ENCODE assay signal across 12 cellular contexts in genomic region chr9:12814877-12815237, GRCh38. TPM values are rescaled to one million over a fixed set of nuclear protein-coding genes. Genes with fewer than 3 reads are reported as not detected.
A peak's percentile ranks its signal among the peaks of the same experiment; 100 is the strongest.
DNase-seq lines count a peak whose midpoint lies in the region; ATAC-seq, FAIRE-seq and TF ChIP-seq lines count a peak whose summit lies in the region.
"Had no signal": no experiment of that assay in that cellular context is flagged by ENCODE, and none has a peak within 500 bp of the region (broad histone marks: within the 10 kb centered on the region; RNA-seq: fewer than 3 reads in every experiment).

No MANE protein-coding gene starts in this region.

- H4K8ac ChIP-seq in IMR-90 (ENCODE audit: low read depth in 2 of 2, low read length in 2 of 2), result peak overlapping the region; percentile 57 to 83
- H4K8ac ChIP-seq in trophoblast cell (ENCODE audit: low read depth, low read length), result no peak overlapping the region

- H4K12ac ChIP-seq in trophoblast cell (ENCODE audit: low read depth, low read length), result no peak overlapping the region

- H3K36me3 ChIP-seq in IMR-90 (ENCODE audit: control insufficient read depth, insufficient read depth, low read length) (peaks cover 5% of the 10 kb centered on the region), endodermal cell (ENCODE audit: control insufficient read depth, insufficient read depth, low read length) (no peaks in the 10 kb centered on the region), trophoblast cell (ENCODE audit: control insufficient read depth in 1 of 2, insufficient read depth in 2 of 2, low read length in 2 of 2) (no peaks in the 10 kb centered on the region)

- TSS peak; percentile 2 for BruUV-seq in IMR-90 (replicated peaks; lab: Mats Ljungman, UMichigan)

- POLR2A ChIA-PET in A549 (lab: Yijun Ruan, JAX) (interaction anchor here (0.9 to 2.7 kb wide), 4 partner anchors 30 to 95 kb away, joined by 4 to 48 read pairs (median 22); partner anchors contain the start of gene LURAP1L), IMR-90 (lab: Charles Lee; ENCODE audit: unreplicated experiment) (interaction anchor here (1.1 to 1.9 kb wide), 2 partner anchors 38 to 66 kb away, joined by 3 to 13 read pairs; no protein-coding TSS in a partner anchor)

- H3K79me1 ChIP-seq in IMR-90 (ENCODE audit: low read depth in 1 of 2, low read length in 2 of 2) (peaks cover 3 to 23% of the 10 kb centered on the region in 2 experiments; a peak in 3 of 4 replicates), trophoblast cell (ENCODE audit: low read length) (no peaks in the 10 kb centered on the region)

- H3K4me3 Mint-ChIP-seq in endodermal cell, result no peak overlapping the region
- H3K4me3 Mint-ChIP-seq: memory B cell had no signal

- H3K27me3 Mint-ChIP-seq in endodermal cell (ENCODE audit: insufficient read depth), result no peaks in the 10 kb centered on the region
- H3K27me3 Mint-ChIP-seq: memory B cell had no signal

- peaks cover 6% of the 10 kb centered on the region; the same call in 1 of the 2 replicates for H3K9me1 ChIP-seq in IMR-90 (ENCODE audit: insufficient read depth, low read length)

- H2AK9ac ChIP-seq in IMR-90 (replicated peaks; ENCODE audit: low read depth, low read length, poor library complexity), result no peak overlapping the region

- peak overlapping the region; percentile 15; the same call in 1 of the 3 replicates for H3K4me3 ChIP-seq in A549
- H3K4me3 ChIP-seq in IMR-90 (ENCODE audit: insufficient read depth, low read depth, low read length), result peak overlapping the region; percentile 13; the same call in 1 of the 2 replicates
- H3K4me3 ChIP-seq in endodermal cell (ENCODE audit: low read length), result no peak overlapping the region
- no peak overlapping the region for H3K4me3 ChIP-seq in trophoblast cell (ENCODE audit: low read depth, low read length)

- H3K56ac ChIP-seq in IMR-90 (ENCODE audit: extremely low read depth, insufficient read depth, low read length), result peak overlapping the region; percentile 87

- H3K27ac ChIP-seq in A549 (peak overlapping the region; percentile 93 to 94), IMR-90 (ENCODE audit: insufficient read depth, low read length) (peak overlapping the region; percentile 87; the same call in 1 of the 2 replicates), endodermal cell (ENCODE audit: low read depth, low read length) (peak overlapping the region; percentile 37), trophoblast cell (ENCODE audit: low read depth, low read length) (peak overlapping the region; percentile 27)
- H3K27ac ChIP-seq: C4-2B had no signal

- H2BK120ac ChIP-seq in IMR-90 (ENCODE audit: low read depth, low read length) (peak overlapping the region; percentile 94), trophoblast cell (ENCODE audit: insufficient read depth, low read length, poor library complexity) (no peak overlapping the region)

- H2AK5ac ChIP-seq in IMR-90 (ENCODE audit: low read depth, low read length), result 0 out of 2 replicates have a peak overlapping the region, but pooled peaks have one; percentile 5
- H2AK5ac ChIP-seq in trophoblast cell (ENCODE audit: low read length), result no peak overlapping the region

- peaks cover 80% of the 10 kb centered on the region for H3K4me1 ChIP-seq in A549
- H3K4me1 ChIP-seq in IMR-90 (ENCODE audit: control insufficient read depth, insufficient read depth, low read length), result peaks cover 20% of the 10 kb centered on the region
- no peaks in the 10 kb centered on the region for H3K4me1 ChIP-seq in endodermal cell (ENCODE audit: control insufficient read depth, insufficient read depth, low read length)
- peaks cover 0 to 4% of the 10 kb centered on the region in 2 experiments for H3K4me1 ChIP-seq in trophoblast cell (ENCODE audit: control insufficient read depth in 1 of 2, insufficient read depth in 2 of 2, low read length in 2 of 2)

- H4K91ac ChIP-seq in IMR-90 (ENCODE audit: insufficient read depth, low read depth, low read length), result peak overlapping the region; percentile 65; the same call in 1 of the 2 replicates
- no peak overlapping the region for H4K91ac ChIP-seq in trophoblast cell (ENCODE audit: low read depth, low read length)

- H3K18ac ChIP-seq in IMR-90 (ENCODE audit: low read depth, low read length) (peak overlapping the region; percentile 94), trophoblast cell (ENCODE audit: low read length) (no peak overlapping the region)

- peak overlapping the region; percentile 39; the same call in 1 of the 3 replicates for H2BK15ac ChIP-seq in IMR-90 (ENCODE audit: low read depth, low read length)

- H3K79me2 ChIP-seq in trophoblast cell (ENCODE audit: control insufficient read depth, insufficient read depth, low read length, poor library complexity), result no peaks in the 10 kb centered on the region

- H2BK12ac ChIP-seq in trophoblast cell (ENCODE audit: low read length), result no peak overlapping the region

- in situ Hi-C loops in IMR-90 (cut with MboI; ENCODE audit: low sequenced_read_pairs), result no loop called here

- TF ChIP-seq POLR2A in A549 (IDR thresholded peaks at IDR 0.05; ENCODE audit: low read length) (no peak), IMR-90 (IDR thresholded peaks at IDR 0.05; ENCODE audit: low read depth, low read length) (no peak)

- no peak overlapping the region for H3K27ac Mint-ChIP-seq in endodermal cell
- H3K27ac Mint-ChIP-seq: memory B cell had no signal

- H2BK5ac ChIP-seq in IMR-90 (ENCODE audit: low read depth, low read length, poor library complexity, severe bottlenecking) (peak overlapping the region; percentile 97), trophoblast cell (ENCODE audit: low read depth, low read length, poor library complexity) (no peak overlapping the region)

- DNase-seq in A549 (ENCODE audit: low read depth in 1 of 2, low spot score in 1 of 2), result no peak
- DNase-seq in IMR-90, result no peak
- no peak for DNase-seq in endodermal cell
- no peak for DNase-seq in trophoblast cell
- no peak for DNase-seq in NCI-H526 treated with DMSO at 0.1 percent for 48 hours (lab: John Stamatoyannopoulos, UW)
- no peak for DNase-seq in cortex of kidney (lab: John Stamatoyannopoulos, UW)
- DNase-seq in NCI-H1092 (lab: John Stamatoyannopoulos, UW), result no peak
- DNase-seq: NCI-H2171 treated with DMSO at 0.1 percent for 48 hours; stimulated activated CD4-positive, alpha-beta T cell treated with anti-CD3 and anti-CD28 coated beads, Interleukin-2, amount 100 ng/mL, for 48 hours had no signal

- H3K14ac ChIP-seq in IMR-90 (replicated peaks; ENCODE audit: low read depth, low read length) (peak overlapping the region; percentile 25; the same call in 1 of the 2 replicates), trophoblast cell (ENCODE audit: low read length) (no peak overlapping the region)

- FAIRE-seq in A549 (lab: Jason Lieb, UNC), result no peak

- TF ChIP-seq RAD21 in A549 (conservative IDR thresholded peaks at IDR 0.05 in 1 of 2, IDR thresholded peaks at IDR 0.05 in 1 of 2) (no peak), IMR-90 (IDR thresholded peaks at IDR 0.05; ENCODE audit: low read length) (no peak)

- intact Hi-C loops in IMR-90 (cut with micrococcal nuclease), result loop anchor here (1.0 to 2.0 kb wide), 3 partner anchors 21 to 66 kb away; no protein-coding TSS in a partner anchor

- peak overlapping the region; percentile 83 for H3K4me2 ChIP-seq in A549
- H3K4me2 ChIP-seq in IMR-90 (ENCODE audit: low read depth, low read length), result peak overlapping the region; percentile 82
- no peak overlapping the region for H3K4me2 ChIP-seq in trophoblast cell (ENCODE audit: low read length)

- no peaks in the 10 kb centered on the region for H4K20me1 ChIP-seq in IMR-90 (ENCODE audit: insufficient read depth, low read length)

- H2AFZ ChIP-seq in IMR-90 (replicated peaks; ENCODE audit: low read length, poor library complexity) (no peak overlapping the region), trophoblast cell (ENCODE audit: insufficient read depth, low read length, poor library complexity) (no peak overlapping the region)

- H3K27me3 ChIP-seq in IMR-90 (ENCODE audit: control insufficient read depth, insufficient read depth, low read length) (no peaks in the 10 kb centered on the region), endodermal cell (ENCODE audit: control insufficient read depth, insufficient read depth, low read length, poor library complexity, severe bottlenecking) (no peaks in the 10 kb centered on the region), trophoblast cell (ENCODE audit: insufficient read depth, low read length) (no peaks in the 10 kb centered on the region)

- H3K23ac ChIP-seq in IMR-90 (ENCODE audit: low read depth, low read length) (peak overlapping the region; percentile 81), trophoblast cell (ENCODE audit: low read length) (no peak overlapping the region)

- H3K9me3 Mint-ChIP-seq in endodermal cell, result no peaks in the 10 kb centered on the region

- H3K9me3 ChIP-seq in A549 (peaks cover 12% of the 10 kb centered on the region), IMR-90 (ENCODE audit: control insufficient read depth, insufficient read depth, low read length) (peaks cover 3% of the 10 kb centered on the region; the same call in 1 of the 2 replicates), endodermal cell (ENCODE audit: control insufficient read depth, low read length) (no peaks in the 10 kb centered on the region), trophoblast cell (ENCODE audit: insufficient read depth, low read depth, low read length) (no peaks in the 10 kb centered on the region)

- CTCF ChIA-PET in A549 (lab: Yijun Ruan, JAX) (interaction anchor here (0.8 to 7.1 kb wide), 10 partner anchors 9 to 91 kb away, joined by 3 to 98 read pairs (median 5); partner anchors contain the start of gene LURAP1L), IMR-90 (lab: Yijun Ruan, JAX) (interaction anchor here (1.0 to 1.2 kb wide), 2 partner anchors 16 to 38 kb away, joined by 3 to 4 read pairs; no protein-coding TSS in a partner anchor)

- peaks cover 21% of the 10 kb centered on the region for H3K4me1 Mint-ChIP-seq in endodermal cell
- H3K4me1 Mint-ChIP-seq: memory B cell had no signal

- no peak for TF ChIP-seq EP300 in A549 (IDR thresholded peaks at IDR 0.05)

- no peaks in the 10 kb centered on the region for H3K36me3 Mint-ChIP-seq in endodermal cell (ENCODE audit: low read depth)
- H3K36me3 Mint-ChIP-seq: memory B cell had no signal

- ATAC-seq in A549, result no peak; a peak in 1 of 6 replicates
- no peak for ATAC-seq in IMR-90 (ENCODE audit: low read depth)
- no peak for ATAC-seq in GM19324 (IDR thresholded peaks at IDR 0.05; ENCODE audit: low FRiP score, unreplicated experiment)

- H3K9ac ChIP-seq in IMR-90 (ENCODE audit: low read depth, low read length) (peak overlapping the region; percentile 67), endodermal cell (ENCODE audit: extremely low read depth, low read length, poor library complexity, severe bottlenecking) (no peak overlapping the region), trophoblast cell (ENCODE audit: low read length) (no peak overlapping the region)

- no peak for TF ChIP-seq CTCF in A549 (IDR thresholded peaks at IDR 0.05)
- no peak for TF ChIP-seq CTCF in IMR-90 (conservative IDR thresholded peaks at IDR 0.05; ENCODE audit: low read depth, low read length)
- no peak for TF ChIP-seq CTCF in endodermal cell (conservative IDR thresholded peaks at IDR 0.05)

- dilution Hi-C loops in IMR-90 (cut with HindIII; ENCODE audit: low sequenced_read_pairs, unreplicated experiment), result no loop called here

- peak overlapping the region; percentile 80 for H2BK20ac ChIP-seq in IMR-90 (ENCODE audit: low read depth, low read length)

- H4K5ac ChIP-seq in IMR-90 (ENCODE audit: low read depth, low read length), result peak overlapping the region; percentile 89

- H3K4ac ChIP-seq in IMR-90 (ENCODE audit: low read depth, low read length) (peak overlapping the region; percentile 59; the same call in 1 of the 2 replicates), trophoblast cell (ENCODE audit: low read depth, low read length) (no peak overlapping the region)

RNA-seq across cellular contexts. Expression of gene LURAP1L, which starts 40.0 kb away (rescaled TPM):
- polyA plus RNA-seq in A549 (2011; rRNA removed) (52.4 and 61.4 TPM in 2 replicates), A549 (2017; fragmentation: RNase III; extraction: RNeasy Plus Mini Kit Qiagen cat#74134 plus additional on column Dnase treatment) (15.6 to 24.4 TPM (median 23.9 TPM) in 3 replicates), IMR-90 (2012; rRNA removed) (8.7 and 10.6 TPM in 2 replicates)
- polyA plus RNA-seq in A549 (2012; cell fraction: cytosol; rRNA removed), result 14.5 and 16.9 TPM in 2 replicates
- polyA plus RNA-seq in A549 (2012; cell fraction: nucleus; rRNA removed), result 23.0 and 32.1 TPM in 2 replicates
- 70.0 and 83.0 TPM in 2 replicates for polyA minus RNA-seq in A549 (2011; rRNA and poly(A)+ RNA removed)
- total RNA-seq in IMR-90 (2012; rRNA removed) (6.1 and 7.2 TPM in 2 replicates), endodermal cell (1 to 10 TPM in 1 of 2 donors, under 1 TPM in 1; 0.24 to 1.3 TPM)
- polyA plus RNA-seq in IMR-90 (2012; cell fraction: cytosol; rRNA removed), result 8.5 and 11.1 TPM in 2 replicates
- 9.1 and 21.8 TPM in 2 replicates for polyA plus RNA-seq in IMR-90 (2012; cell fraction: nucleus; rRNA removed; ENCODE audit: low replicate concordance)
- 0.85 TPM for polyA plus RNA-seq in endodermal cell (2013, experiment 1 of 2)
- 0.58 TPM for polyA plus RNA-seq in endodermal cell (2013, experiment 2 of 2)
- polyA plus RNA-seq in trophoblast cell (2013), result 81.8 and 92.1 TPM in 2 replicates

Comparison
In these comparisons a context has a peak if more than half of its experiments do, and no peak if none do; other contexts are left out.
1. H3K27ac ChIP-seq: peak in every context shown above with its lines; median percentile 94 in A549; 87 in IMR-90; 37 in endodermal cell; 27 in trophoblast cell.
2. H3K4me3 ChIP-seq: peak in A549 (single experiment) and IMR-90 (single experiment); none in endodermal cell (single experiment) and trophoblast cell (single experiment).